Comparison of ENCODE assay signal across 24 cellular contexts in the genomic region with DNA sequence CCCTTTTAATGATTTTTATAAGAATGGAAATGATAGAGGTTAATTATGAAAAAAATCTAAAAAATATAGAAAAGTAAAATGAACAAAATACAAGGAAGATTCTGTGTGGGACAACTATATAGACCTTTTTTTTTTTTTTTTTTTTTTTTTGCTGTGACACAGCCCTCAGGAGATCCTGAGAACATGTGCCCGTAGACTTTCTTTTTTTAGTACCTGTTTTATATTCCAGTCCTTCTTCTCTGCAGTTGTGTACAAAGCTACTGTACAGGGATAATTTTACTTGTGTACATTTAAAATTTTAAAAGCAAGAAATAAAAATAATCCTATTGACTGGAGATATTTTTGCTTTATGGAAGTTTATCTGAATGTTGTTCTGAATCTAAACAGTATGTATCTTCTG.
"Had no signal": no experiment of that assay in that cellular context is flagged by ENCODE, and none has a peak within 500 bp of the region (broad histone marks: within the 10 kb centered on the region; RNA-seq: fewer than 3 reads in every experiment).

No MANE protein-coding gene starts in this region.

- FAIRE-seq: urothelium cell line had no signal

- H3K27me3 Mint-ChIP-seq: naive B cell; natural killer cell treated with Interleukin-12 subunit alpha and Interleukin-12 subunit beta and Interleukin-15 and Interleukin-18, amount 100 ng/mL, for 72 hours; stimulated activated naive CD8-positive, alpha-beta T cell treated with anti-CD3 and anti-CD28 coated beads, Interleukin-15, Interleukin-2, amounts not matched to agents 100 ng/mL and 50 ng/mL, for 24 hours had no signal

- H3K4me3 Mint-ChIP-seq: mesothelial cell of epicardium; natural killer cell treated with Interleukin-12 subunit alpha and Interleukin-12 subunit beta and Interleukin-15 and Interleukin-18, amount 100 ng/mL, for 72 hours; stimulated activated effector memory CD8-positive, alpha-beta T cell treated with anti-CD3 and anti-CD28 coated beads, Interleukin-12 subunit alpha, Interleukin-12 subunit beta, amount 100 ng/mL, for 72 hours; stimulated activated naive CD8-positive, alpha-beta T cell treated with anti-CD3 and anti-CD28 coated beads, Interleukin-15, Interleukin-2, amounts not matched to agents 100 ng/mL and 50 ng/mL, for 24 hours had no signal

- H3K36me3 ChIP-seq: ovary, suprapubic skin, thoracic aorta, upper lobe of right lung had no signal

- ATAC-seq: left lobe of liver; natural killer cell treated with Interleukin-12 subunit alpha and Interleukin-12 subunit beta and Interleukin-15 and Interleukin-18, amount 100 ng/mL, for 72 hours; right cardiac atrium; sciatic nerve; stimulated activated effector memory CD8-positive, alpha-beta T cell treated with anti-CD3 and anti-CD28 coated beads, Interleukin-12 subunit alpha, Interleukin-12 subunit beta, amount 100 ng/mL, for 72 hours; upper lobe of right lung had no signal

- DNase-seq: heart right ventricle; hypothalamus; immature natural killer cell; mesendoderm; naive B cell; ovary; posterior cingulate gyrus; right cardiac atrium; stimulated activated CD4-positive, alpha-beta T cell treated with anti-CD3 and anti-CD28 coated beads, Interleukin-4, amount 100 ng/mL, for 24 hours; stimulated activated naive CD4-positive, alpha-beta T cell; tibial artery; trophoblast cell; upper lobe of right lung had no signal

- H3K27ac Mint-ChIP-seq: mesothelial cell of epicardium; natural killer cell treated with Interleukin-12 subunit alpha and Interleukin-12 subunit beta and Interleukin-15 and Interleukin-18, amount 100 ng/mL, for 72 hours; stimulated activated effector memory CD8-positive, alpha-beta T cell treated with anti-CD3 and anti-CD28 coated beads, Interleukin-12 subunit alpha, Interleukin-12 subunit beta, amount 100 ng/mL, for 72 hours; stimulated activated naive CD8-positive, alpha-beta T cell treated with anti-CD3 and anti-CD28 coated beads, Interleukin-15, Interleukin-2, amounts not matched to agents 100 ng/mL and 50 ng/mL, for 24 hours had no signal

- H3K9me3 ChIP-seq: heart right ventricle, ovary, suprapubic skin, thoracic aorta, tibial artery, upper lobe of right lung had no signal

- H3K9me3 Mint-ChIP-seq: immature natural killer cell; naive B cell; natural killer cell treated with Interleukin-12 subunit alpha and Interleukin-12 subunit beta and Interleukin-15 and Interleukin-18, amount 100 ng/mL, for 72 hours; stimulated activated effector memory CD8-positive, alpha-beta T cell treated with anti-CD3 and anti-CD28 coated beads, Interleukin-12 subunit alpha, Interleukin-12 subunit beta, amount 100 ng/mL, for 72 hours; stimulated activated naive CD8-positive, alpha-beta T cell treated with anti-CD3 and anti-CD28 coated beads, Interleukin-15, Interleukin-2, amounts not matched to agents 100 ng/mL and 50 ng/mL, for 24 hours had no signal

- H3K36me3 Mint-ChIP-seq: natural killer cell treated with Interleukin-12 subunit alpha and Interleukin-12 subunit beta and Interleukin-15 and Interleukin-18, amount 100 ng/mL, for 72 hours had no signal

- H3K4me3 ChIP-seq: heart right ventricle, lung, ovary, skin epidermis, suprapubic skin, thoracic aorta, tibial artery, upper lobe of right lung had no signal

- H3K27ac ChIP-seq: ovary, skin epidermis, suprapubic skin, thoracic aorta, tibial artery, upper lobe of right lung had no signal

- H3K27me3 ChIP-seq: heart right ventricle, ovary, suprapubic skin, tibial artery, upper lobe of right lung had no signal
